Comparison of ENCODE assay signal across 24 cellular contexts in the genomic region with DNA sequence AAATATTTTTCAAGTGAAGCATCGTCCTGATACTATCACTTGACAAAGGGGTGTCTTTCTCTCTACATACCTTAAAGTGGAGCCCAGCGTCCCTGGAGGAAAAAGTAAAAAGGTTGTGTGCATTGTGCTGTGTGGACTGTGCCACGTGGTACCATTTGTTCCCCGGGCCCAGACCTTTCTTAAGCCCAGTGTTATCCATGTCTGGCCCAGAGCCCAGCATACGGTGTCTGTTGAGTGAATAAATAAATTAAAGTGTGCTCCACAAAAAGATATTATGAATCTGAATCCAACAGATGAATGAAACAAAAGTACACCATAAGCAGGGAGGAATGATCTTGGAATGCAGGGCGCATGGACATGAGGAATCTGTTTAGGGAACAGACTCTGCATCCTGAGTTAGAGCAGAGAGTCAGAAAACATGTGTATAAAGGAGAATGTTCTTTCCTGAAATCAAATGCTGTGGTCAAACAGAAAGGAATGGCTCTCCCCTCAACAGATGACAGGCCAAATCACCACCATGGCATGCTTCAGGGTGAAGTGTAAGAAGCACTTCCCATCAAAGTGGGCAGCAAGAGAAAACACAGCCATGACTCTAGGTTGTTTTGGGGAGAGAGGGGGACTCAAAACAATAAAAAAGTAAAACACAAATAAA. TPM values are rescaled to one million over a fixed set of nuclear protein-coding genes. Genes with fewer than 3 reads are reported as not detected.
A peak's percentile ranks its signal among the peaks of the same experiment; 100 is the strongest.
DNase-seq lines count a peak whose midpoint lies in the region; TF ChIP-seq lines count a peak whose summit lies in the region.
"Had no signal": no experiment of that assay in that cellular context is flagged by ENCODE, and none has a peak within 500 bp of the region (broad histone marks: within the 10 kb centered on the region; RNA-seq: fewer than 3 reads in every experiment).

No MANE protein-coding gene starts in this region.

- H3K27me3 ChIP-seq in mammary epithelial cell (ENCODE audit: insufficient read depth, low read length), result peaks cover 3% of the 10 kb centered on the region
- H3K27me3 ChIP-seq in Karpas-422 (ENCODE audit: low read length), result no peaks in the 10 kb centered on the region

- no peaks in the 10 kb centered on the region for H3K9me3 Mint-ChIP-seq in MCF 10A (ENCODE audit: unreplicated experiment)
- H3K9me3 Mint-ChIP-seq: HFFc6 had no signal

- H3K4me3 ChIP-seq in mammary epithelial cell (replicated peaks in 1 of 3; ENCODE audit: insufficient read depth in 1 of 3, low read depth in 2 of 3, low read length in 3 of 3), result no peak overlapping the region
- no peak overlapping the region for H3K4me3 ChIP-seq in Karpas-422 (ENCODE audit: low read length)
- H3K4me3 ChIP-seq: left ventricle myocardium inferior, SK-N-MC, tibial artery had no signal

- intact Hi-C loops in mammary epithelial cell (cut with micrococcal nuclease), result no loop called here
- intact Hi-C loops in MCF 10A (cut with micrococcal nuclease), result no loop called here

- BruUV-seq in mammary epithelial cell (replicated peaks; lab: Mats Ljungman, UMichigan) (no TSS peak), MCF 10A (replicated peaks; lab: Mats Ljungman, UMichigan) (no TSS peak)

- H3K9me3 ChIP-seq in mammary epithelial cell (replicated peaks; ENCODE audit: insufficient read depth, low read length) (no peaks in the 10 kb centered on the region), Karpas-422 (ENCODE audit: low read length) (no peaks in the 10 kb centered on the region)
- H3K9me3 ChIP-seq: tibial artery had no signal

- H3K9ac ChIP-seq in mammary epithelial cell (ENCODE audit: insufficient read depth, low read length), result no peak overlapping the region
- H3K9ac ChIP-seq in Karpas-422 (ENCODE audit: low read length), result no peak overlapping the region

- CTCF ChIA-PET in mammary epithelial cell (lab: Charles Lee; ENCODE audit: low non-redundant PET), result no interaction called here
- CTCF ChIA-PET in MCF 10A (lab: Yijun Ruan, JAX), result interaction anchor here (0.9 kb wide), 1 partner anchor 16 kb away, joined by 3 read pairs; no protein-coding TSS in a partner anchor

- peaks cover 31% of the 10 kb centered on the region for H3K27me3 Mint-ChIP-seq in MCF 10A (ENCODE audit: insufficient read depth, unreplicated experiment)

- H3K27ac Mint-ChIP-seq in MCF 10A (ENCODE audit: low read depth, unreplicated experiment), result no peak overlapping the region
- H3K27ac Mint-ChIP-seq: HFFc6 had no signal

- no peaks in the 10 kb centered on the region for H3K4me1 Mint-ChIP-seq in MCF 10A (ENCODE audit: insufficient read depth, unreplicated experiment)

- no peak overlapping the region for H3K27ac ChIP-seq in mammary epithelial cell (ENCODE audit: insufficient read depth, low read depth, low read length)
- no peak overlapping the region for H3K27ac ChIP-seq in Karpas-422 (ENCODE audit: low read length)
- H3K27ac ChIP-seq: left ventricle myocardium inferior, SK-N-MC, tibial artery had no signal

- H3K36me3 Mint-ChIP-seq in MCF 10A (ENCODE audit: insufficient read depth, unreplicated experiment), result no peaks in the 10 kb centered on the region

- in situ Hi-C loops in mammary epithelial cell (cut with MboI; ENCODE audit: low sequenced_read_pairs in 2 of 2), result no loop called here

- WGBS in mammary epithelial cell (ENCODE audit: low coverage, missing lambda C conversion rate), result 38% methylated on average over 6 of the region's 6 CpGs

- H3K4me2 ChIP-seq in mammary epithelial cell (ENCODE audit: insufficient read depth, low read depth, low read length), result no peak overlapping the region
- no peak overlapping the region for H3K4me2 ChIP-seq in Karpas-422 (ENCODE audit: low read depth, low read length, poor library complexity, severe bottlenecking)

- DNase-seq in mammary epithelial cell (no peak), MCF 10A (ENCODE audit: unreplicated experiment) (no peak), astrocyte of the hippocampus (ENCODE audit: low read depth, low spot score) (peak; percentile 69), kidney tubule cell (ENCODE audit: low spot score) (peak; percentile 9), DMS79 (lab: John Stamatoyannopoulos, UW) (no peak), Karpas-422 (no peak)
- peak; percentile 7 for DNase-seq in stimulated activated CD8-positive, alpha-beta memory T cell treated with anti-CD3 and anti-CD28 coated beads, Interleukin-4, amount 100 ng/mL, for 48 hours
- no peak for DNase-seq in activated naive CD4-positive, alpha-beta T cell treated with Interleukin-2 at 50 U/mL for 16 hours
- DNase-seq: activated CD4-positive, alpha-beta T cell treated with anti-CD3 and anti-CD28 coated beads, Interleukin-2, amount 50 U/mL, for 48 hours; activated naive CD4-positive, alpha-beta T cell; C1 segment of cervical spinal cord; cerebellar nuclear complex; effector CD8-positive, alpha-beta T cell; HFFc6; left ventricle myocardium inferior; NCI-H187; NCI-H446 treated with DMSO at 0.1 percent for 48 hours; NK-92 treated with Interleukin-12 subunit alpha and Interleukin-12 subunit beta, amount 100 ng/mL, for 24 hours; stimulated activated CD4-positive, alpha-beta T cell treated with anti-CD3 and anti-CD28 coated beads, Interleukin-1b, Interleukin-23, amount 100 ng/mL, for 48 hours; stimulated activated naive CD4-positive, alpha-beta T cell; tibial artery had no signal

- H3K4me1 ChIP-seq in mammary epithelial cell (ENCODE audit: insufficient read depth, low read length) (no peaks in the 10 kb centered on the region), Karpas-422 (ENCODE audit: low read length) (no peaks in the 10 kb centered on the region)
- H3K4me1 ChIP-seq: left ventricle myocardium inferior, tibial artery had no signal

- H3K4me3 Mint-ChIP-seq in MCF 10A (ENCODE audit: unreplicated experiment), result no peak overlapping the region
- H3K4me3 Mint-ChIP-seq: HFFc6 had no signal

- H3K79me2 ChIP-seq in mammary epithelial cell (ENCODE audit: insufficient read depth, low read length), result no peaks in the 10 kb centered on the region
- no peaks in the 10 kb centered on the region for H3K79me2 ChIP-seq in Karpas-422 (ENCODE audit: low read length)

- H3K9me2 ChIP-seq in Karpas-422 (replicated peaks; ENCODE audit: insufficient read depth, low read length), result no peaks in the 10 kb centered on the region

- H2AFZ ChIP-seq in mammary epithelial cell (ENCODE audit: low read depth, low read length) (peak overlapping the region; percentile 44), Karpas-422 (ENCODE audit: low read length) (no peak overlapping the region)

- no peak for TF ChIP-seq CTCF in mammary epithelial cell (conservative IDR thresholded peaks at IDR 0.05 in 1 of 2, IDR thresholded peaks at IDR 0.05 in 1 of 2; ENCODE audit: extremely low read depth in 1 of 2, insufficient read depth in 1 of 2, low read depth in 1 of 2, low read length in 2 of 2)
- TF ChIP-seq CTCF in MCF 10A (IDR thresholded peaks at IDR 0.05; ENCODE audit: unreplicated experiment), result no peak

- POLR2A ChIA-PET in MCF 10A (lab: Yijun Ruan, JAX), result no interaction called here

- dilution Hi-C loops in mammary epithelial cell (cut with HindIII; ENCODE audit: low sequenced_read_pairs), result no loop called here

- H3K36me3 ChIP-seq in mammary epithelial cell (ENCODE audit: insufficient read depth, low read length) (no peaks in the 10 kb centered on the region), Karpas-422 (ENCODE audit: insufficient read depth, low read length) (no peaks in the 10 kb centered on the region)
- H3K36me3 ChIP-seq: left ventricle myocardium inferior, tibial artery had no signal

- H4K20me1 ChIP-seq in mammary epithelial cell (ENCODE audit: insufficient read depth, low read length) (no peaks in the 10 kb centered on the region), Karpas-422 (ENCODE audit: insufficient read depth, low read depth, low read length) (no peaks in the 10 kb centered on the region)

RNA-seq across cellular contexts. Expression of a gene that starts 8.1 kb away (rescaled TPM):
- total RNA-seq in mammary epithelial cell (under 1 TPM in 1 of 2 donors, not detected in 1; under 0.01 TPM), MCF 10A (2022) (not detected in 2 replicates)
- polyA plus RNA-seq in mammary epithelial cell, result not detected
- polyA minus RNA-seq in mammary epithelial cell, result not detected
- not detected in 2 replicates for total RNA-seq in Karpas-422 (2014; rRNA removed; shearing (Covaris generic); ENCODE audit: low replicate concordance)
- total RNA-seq: esophagus mucosa, HFFc6, M059J had no signal

RNA-seq across cellular contexts. Expression of a gene that starts 24.6 kb away (rescaled TPM):
- under 1 TPM in 1 of 2 donors, not detected in 1; 0.38 TPM for total RNA-seq in mammary epithelial cell
- 0.09 TPM for polyA plus RNA-seq in mammary epithelial cell
- polyA minus RNA-seq in mammary epithelial cell, result not detected
- 0.26 and 1.0 TPM in 2 replicates for total RNA-seq in MCF 10A (2022)
- total RNA-seq in Karpas-422 (2014; rRNA removed; shearing (Covaris generic); ENCODE audit: low replicate concordance), result not detected in 2 replicates
- total RNA-seq: HFFc6 had no signal

RNA-seq across cellular contexts. Expression of a gene that starts 32.3 kb away (rescaled TPM):
- total RNA-seq in mammary epithelial cell (100 to 1,000 TPM in 1 of 2 donors, 10 to 100 TPM in 1; 57.5 to 144 TPM), MCF 10A (2022) (93.6 and 95.5 TPM in 2 replicates)
- polyA plus RNA-seq in mammary epithelial cell, result 59.4 TPM
- polyA minus RNA-seq in mammary epithelial cell, result 79.0 TPM
- total RNA-seq in Karpas-422 (2014; rRNA removed; shearing (Covaris generic); ENCODE audit: low replicate concordance), result not detected in 2 replicates

Comparison
In these comparisons a context has a peak if more than half of its experiments do, and no peak if none do; other contexts are left out.
1. DNase-seq: peak in astrocyte of the hippocampus (single experiment), kidney tubule cell (single experiment) and stimulated activated CD8-positive, alpha-beta memory T cell treated with anti-CD3 and anti-CD28 coated beads, Interleukin-4, amount 100 ng/mL, for 48 hours (single experiment); none in mammary epithelial cell (single experiment), MCF 10A (single experiment), DMS79 (single experiment), Karpas-422 (single experiment) and activated naive CD4-positive, alpha-beta T cell treated with Interleukin-2 at 50 U/mL for 16 hours (single experiment).
2. RNA of a gene that starts 32.3 kb away (total RNA-seq): 57.5 to 144 TPM in mammary epithelial cell and 93.6 to 95.5 TPM in MCF 10A; not detected in Karpas-422; every median in the first group is over 10 times any median in the second.